1 cellular context compared by ENCODE assay signal in the genomic region with DNA sequence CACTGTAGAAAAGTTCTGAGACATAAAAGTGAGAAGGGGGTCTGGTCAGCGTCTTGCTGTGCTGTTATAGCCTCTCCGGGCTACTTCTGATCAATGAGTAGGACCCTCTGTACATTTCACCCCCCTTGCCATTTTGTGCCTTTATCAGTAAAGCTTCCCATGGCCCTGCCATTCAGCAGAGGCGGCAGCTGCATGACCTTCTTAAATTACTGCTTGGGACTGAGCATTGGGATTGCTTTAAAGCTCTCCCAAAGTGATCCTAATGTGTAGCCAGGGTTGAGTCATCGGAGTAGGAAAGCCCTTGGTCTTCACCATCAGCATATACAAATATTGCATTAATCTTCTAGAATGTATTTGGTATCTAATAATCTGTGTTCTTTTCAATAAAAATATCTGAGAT.
TF ChIP-seq lines count a peak whose summit lies in the region.

No MANE protein-coding gene starts in this region.

TF ChIP-seq in GM23338, 12 proteins besides CTCF, POLR2A, EP300 and RAD21 (continued from another document):
- TF ChIP-seq, protein P1, sequence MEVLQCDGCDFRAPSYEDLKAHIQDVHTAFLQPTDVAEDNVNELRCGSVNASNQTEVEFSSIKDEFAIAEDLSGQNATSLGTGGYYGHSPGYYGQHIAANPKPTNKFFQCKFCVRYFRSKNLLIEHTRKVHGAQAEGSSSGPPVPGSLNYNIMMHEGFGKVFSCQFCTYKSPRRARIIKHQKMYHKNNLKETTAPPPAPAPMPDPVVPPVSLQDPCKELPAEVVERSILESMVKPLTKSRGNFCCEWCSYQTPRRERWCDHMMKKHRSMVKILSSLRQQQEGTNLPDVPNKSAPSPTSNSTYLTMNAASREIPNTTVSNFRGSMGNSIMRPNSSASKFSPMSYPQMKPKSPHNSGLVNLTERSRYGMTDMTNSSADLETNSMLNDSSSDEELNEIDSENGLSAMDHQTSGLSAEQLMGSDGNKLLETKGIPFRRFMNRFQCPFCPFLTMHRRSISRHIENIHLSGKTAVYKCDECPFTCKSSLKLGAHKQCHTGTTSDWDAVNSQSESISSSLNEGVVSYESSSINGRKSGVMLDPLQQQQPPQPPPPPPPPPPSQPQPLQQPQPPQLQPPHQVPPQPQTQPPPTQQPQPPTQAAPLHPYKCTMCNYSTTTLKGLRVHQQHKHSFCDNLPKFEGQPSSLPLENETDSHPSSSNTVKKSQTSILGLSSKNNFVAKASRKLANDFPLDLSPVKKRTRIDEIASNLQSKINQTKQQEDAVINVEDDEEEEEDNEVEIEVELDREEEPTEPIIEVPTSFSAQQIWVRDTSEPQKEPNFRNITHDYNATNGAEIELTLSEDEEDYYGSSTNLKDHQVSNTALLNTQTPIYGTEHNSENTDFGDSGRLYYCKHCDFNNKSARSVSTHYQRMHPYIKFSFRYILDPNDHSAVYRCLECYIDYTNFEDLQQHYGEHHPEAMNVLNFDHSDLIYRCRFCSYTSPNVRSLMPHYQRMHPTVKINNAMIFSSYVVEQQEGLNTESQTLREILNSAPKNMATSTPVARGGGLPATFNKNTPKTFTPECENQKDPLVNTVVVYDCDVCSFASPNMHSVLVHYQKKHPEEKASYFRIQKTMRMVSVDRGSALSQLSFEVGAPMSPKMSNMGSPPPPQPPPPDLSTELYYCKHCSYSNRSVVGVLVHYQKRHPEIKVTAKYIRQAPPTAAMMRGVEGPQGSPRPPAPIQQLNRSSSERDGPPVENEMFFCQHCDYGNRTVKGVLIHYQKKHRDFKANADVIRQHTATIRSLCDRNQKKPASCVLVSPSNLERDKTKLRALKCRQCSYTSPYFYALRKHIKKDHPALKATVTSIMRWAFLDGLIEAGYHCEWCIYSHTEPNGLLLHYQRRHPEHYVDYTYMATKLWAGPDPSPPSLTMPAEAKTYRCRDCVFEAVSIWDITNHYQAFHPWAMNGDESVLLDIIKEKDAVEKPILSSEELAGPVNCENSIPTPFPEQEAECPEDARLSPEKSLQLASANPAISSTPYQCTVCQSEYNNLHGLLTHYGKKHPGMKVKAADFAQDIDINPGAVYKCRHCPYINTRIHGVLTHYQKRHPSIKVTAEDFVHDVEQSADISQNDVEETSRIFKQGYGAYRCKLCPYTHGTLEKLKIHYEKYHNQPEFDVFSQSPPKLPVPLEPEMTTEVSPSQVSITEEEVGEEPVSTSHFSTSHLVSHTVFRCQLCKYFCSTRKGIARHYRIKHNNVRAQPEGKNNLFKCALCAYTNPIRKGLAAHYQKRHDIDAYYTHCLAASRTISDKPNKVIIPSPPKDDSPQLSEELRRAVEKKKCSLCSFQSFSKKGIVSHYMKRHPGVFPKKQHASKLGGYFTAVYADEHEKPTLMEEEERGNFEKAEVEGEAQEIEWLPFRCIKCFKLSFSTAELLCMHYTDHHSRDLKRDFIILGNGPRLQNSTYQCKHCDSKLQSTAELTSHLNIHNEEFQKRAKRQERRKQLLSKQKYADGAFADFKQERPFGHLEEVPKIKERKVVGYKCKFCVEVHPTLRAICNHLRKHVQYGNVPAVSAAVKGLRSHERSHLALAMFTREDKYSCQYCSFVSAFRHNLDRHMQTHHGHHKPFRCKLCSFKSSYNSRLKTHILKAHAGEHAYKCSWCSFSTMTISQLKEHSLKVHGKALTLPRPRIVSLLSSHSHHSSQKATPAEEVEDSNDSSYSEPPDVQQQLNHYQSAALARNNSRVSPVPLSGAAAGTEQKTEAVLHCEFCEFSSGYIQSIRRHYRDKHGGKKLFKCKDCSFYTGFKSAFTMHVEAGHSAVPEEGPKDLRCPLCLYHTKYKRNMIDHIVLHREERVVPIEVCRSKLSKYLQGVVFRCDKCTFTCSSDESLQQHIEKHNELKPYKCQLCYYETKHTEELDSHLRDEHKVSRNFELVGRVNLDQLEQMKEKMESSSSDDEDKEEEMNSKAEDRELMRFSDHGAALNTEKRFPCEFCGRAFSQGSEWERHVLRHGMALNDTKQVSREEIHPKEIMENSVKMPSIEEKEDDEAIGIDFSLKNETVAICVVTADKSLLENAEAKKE (CRISPR knock-in tag; IDR thresholded peaks at IDR 0.05): no peak
- TF ChIP-seq NANOG (IDR thresholded peaks at IDR 0.05; ENCODE audit: borderline replicate concordance): no peak
- TF ChIP-seq ZNF331 (CRISPR knock-in tag; IDR thresholded peaks at IDR 0.05; ENCODE audit: low read depth): no peak
- no peak for TF ChIP-seq CREB1 (CRISPR knock-in tag; IDR thresholded peaks at IDR 0.05; ENCODE audit: low read depth)
- no peak for TF ChIP-seq EZH2 (IDR thresholded peaks at IDR 0.05; ENCODE audit: low read depth, unreplicated experiment)
- no peak for TF ChIP-seq ZNF114 (CRISPR knock-in tag; IDR thresholded peaks at IDR 0.05)
- TF ChIP-seq, protein P2, sequence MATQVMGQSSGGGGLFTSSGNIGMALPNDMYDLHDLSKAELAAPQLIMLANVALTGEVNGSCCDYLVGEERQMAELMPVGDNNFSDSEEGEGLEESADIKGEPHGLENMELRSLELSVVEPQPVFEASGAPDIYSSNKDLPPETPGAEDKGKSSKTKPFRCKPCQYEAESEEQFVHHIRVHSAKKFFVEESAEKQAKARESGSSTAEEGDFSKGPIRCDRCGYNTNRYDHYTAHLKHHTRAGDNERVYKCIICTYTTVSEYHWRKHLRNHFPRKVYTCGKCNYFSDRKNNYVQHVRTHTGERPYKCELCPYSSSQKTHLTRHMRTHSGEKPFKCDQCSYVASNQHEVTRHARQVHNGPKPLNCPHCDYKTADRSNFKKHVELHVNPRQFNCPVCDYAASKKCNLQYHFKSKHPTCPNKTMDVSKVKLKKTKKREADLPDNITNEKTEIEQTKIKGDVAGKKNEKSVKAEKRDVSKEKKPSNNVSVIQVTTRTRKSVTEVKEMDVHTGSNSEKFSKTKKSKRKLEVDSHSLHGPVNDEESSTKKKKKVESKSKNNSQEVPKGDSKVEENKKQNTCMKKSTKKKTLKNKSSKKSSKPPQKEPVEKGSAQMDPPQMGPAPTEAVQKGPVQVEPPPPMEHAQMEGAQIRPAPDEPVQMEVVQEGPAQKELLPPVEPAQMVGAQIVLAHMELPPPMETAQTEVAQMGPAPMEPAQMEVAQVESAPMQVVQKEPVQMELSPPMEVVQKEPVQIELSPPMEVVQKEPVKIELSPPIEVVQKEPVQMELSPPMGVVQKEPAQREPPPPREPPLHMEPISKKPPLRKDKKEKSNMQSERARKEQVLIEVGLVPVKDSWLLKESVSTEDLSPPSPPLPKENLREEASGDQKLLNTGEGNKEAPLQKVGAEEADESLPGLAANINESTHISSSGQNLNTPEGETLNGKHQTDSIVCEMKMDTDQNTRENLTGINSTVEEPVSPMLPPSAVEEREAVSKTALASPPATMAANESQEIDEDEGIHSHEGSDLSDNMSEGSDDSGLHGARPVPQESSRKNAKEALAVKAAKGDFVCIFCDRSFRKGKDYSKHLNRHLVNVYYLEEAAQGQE (IDR thresholded peaks at IDR 0.05; ENCODE audit: unreplicated experiment): no peak
